ENCODE assay signal across 28 cellular contexts in the genomic region with DNA sequence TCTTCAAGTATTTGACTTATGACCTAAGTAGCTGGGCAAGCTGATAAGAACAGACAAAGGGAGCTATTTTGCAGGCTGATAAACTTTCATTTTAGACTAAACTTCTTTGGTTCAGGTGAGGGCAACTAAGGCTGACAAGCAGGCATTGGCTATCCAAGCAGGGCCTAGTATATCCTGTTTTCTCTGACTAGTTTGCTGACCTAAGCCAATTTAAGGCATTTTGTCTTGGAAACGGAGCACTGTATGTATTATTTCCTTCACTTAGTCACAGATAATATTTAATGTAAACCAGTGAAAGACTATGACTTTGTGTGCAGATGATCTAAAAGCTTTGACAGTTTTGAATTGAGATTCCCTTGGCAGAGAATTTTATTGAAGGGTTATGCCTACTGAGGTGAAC.
"Had no signal": no experiment of that assay in that cellular context is flagged by ENCODE, and none has a peak within 500 bp of the region (broad histone marks: within the 10 kb centered on the region; RNA-seq: fewer than 3 reads in every experiment).

No MANE protein-coding gene starts in this region.

- H3K4me3 ChIP-seq: gastrocnemius medialis, smooth muscle cell, upper lobe of left lung, vagina had no signal

- H3K27ac ChIP-seq: gastrocnemius medialis, neutrophil, upper lobe of left lung, vagina had no signal

- H3K27ac Mint-ChIP-seq: activated B cell treated with CpG ODN at 0.5 μM for 24 hours; activated CD8-positive, alpha-beta T cell treated with anti-CD3 and anti-CD28 coated beads for 36 hours; activated naive CD4-positive, alpha-beta T cell treated with anti-CD3 and anti-CD28 coated beads, Interleukin-2, amount 50 U/mL, for 72 hours; immature natural killer cell; memory B cell; naive thymus-derived CD8-positive, alpha-beta T cell; stimulated activated memory B cell treated with anti-CD40 and anti-IgM and Interleukin-4, amounts not matched to agents 10 μg/mL and 1 μg/mL and 100 μg/mL, for 72 hours; stimulated activated naive CD8-positive, alpha-beta T cell treated with anti-CD3 and anti-CD28 coated beads, Interleukin-15, amount 100 ng/mL, for 72 hours; T-helper 17 cell had no signal

- DNase-seq: activated B cell treated with CpG ODN at 0.5 μM for 24 hours; activated CD4-positive, alpha-beta T cell treated with anti-CD3 and anti-CD28 coated beads, Interleukin-2, amount 50 U/mL, for 1 hour; activated CD8-positive, alpha-beta T cell treated with anti-CD3 and anti-CD28 coated beads for 36 hours; activated naive CD4-positive, alpha-beta T cell; activated T-cell treated with anti-CD3 and anti-CD28 coated beads, Interleukin-2, amount 50 U/mL, for 48 hours; anterior cingulate cortex; dermis blood vessel endothelial cell; effector CD8-positive, alpha-beta T cell; gastrocnemius medialis; glutamatergic neuron; immature natural killer cell; kidney; left colon; naive thymus-derived CD8-positive, alpha-beta T cell; stimulated activated CD4-positive, alpha-beta T cell treated with anti-CD3 and anti-CD28 coated beads, Interleukin-1b, Interleukin-23, amount 100 ng/mL, for 48 hours; stimulated activated CD4-positive, alpha-beta T cell treated with anti-CD3 and anti-CD28 coated beads, Interleukin-4, amount 100 ng/mL, for 4 hours; stimulated activated CD8-positive, alpha-beta memory T cell treated with anti-CD3 and anti-CD28 coated beads, Interleukin-4, amount 100 ng/mL, for 48 hours; stimulated activated naive CD8-positive, alpha-beta T cell treated with anti-CD3 and anti-CD28 coated beads, Interleukin-15, amount 100 ng/mL, for 72 hours; substantia nigra; SW 1271; T-helper 17 cell; upper lobe of left lung had no signal

- H3K4me3 Mint-ChIP-seq: activated B cell treated with CpG ODN at 0.5 μM for 24 hours; activated CD8-positive, alpha-beta T cell treated with anti-CD3 and anti-CD28 coated beads for 36 hours; immature natural killer cell; memory B cell; naive thymus-derived CD8-positive, alpha-beta T cell; stimulated activated memory B cell treated with anti-CD40 and anti-IgM and Interleukin-4, amounts not matched to agents 10 μg/mL and 1 μg/mL and 100 μg/mL, for 72 hours; stimulated activated naive CD8-positive, alpha-beta T cell treated with anti-CD3 and anti-CD28 coated beads, Interleukin-15, amount 100 ng/mL, for 72 hours; T-helper 17 cell had no signal

- H3K9me3 ChIP-seq: gastrocnemius medialis, neutrophil, upper lobe of left lung, vagina had no signal

- H3K36me3 Mint-ChIP-seq: activated naive CD4-positive, alpha-beta T cell treated with anti-CD3 and anti-CD28 coated beads, Interleukin-2, amount 50 U/mL, for 72 hours; memory B cell; naive thymus-derived CD8-positive, alpha-beta T cell; stimulated activated memory B cell treated with anti-CD40 and anti-IgM and Interleukin-4, amounts not matched to agents 10 μg/mL and 1 μg/mL and 100 μg/mL, for 72 hours had no signal

- H3K9me3 Mint-ChIP-seq: activated B cell treated with CpG ODN at 0.5 μM for 24 hours; activated CD8-positive, alpha-beta T cell treated with anti-CD3 and anti-CD28 coated beads for 36 hours; activated naive CD4-positive, alpha-beta T cell treated with anti-CD3 and anti-CD28 coated beads, Interleukin-2, amount 50 U/mL, for 72 hours; memory B cell; stimulated activated memory B cell treated with anti-CD40 and anti-IgM and Interleukin-4, amounts not matched to agents 10 μg/mL and 1 μg/mL and 100 μg/mL, for 72 hours; stimulated activated naive CD8-positive, alpha-beta T cell treated with anti-CD3 and anti-CD28 coated beads, Interleukin-15, amount 100 ng/mL, for 72 hours had no signal

- H3K4me1 Mint-ChIP-seq: activated B cell treated with CpG ODN at 0.5 μM for 24 hours; immature natural killer cell; memory B cell; naive thymus-derived CD8-positive, alpha-beta T cell; stimulated activated memory B cell treated with anti-CD40 and anti-IgM and Interleukin-4, amounts not matched to agents 10 μg/mL and 1 μg/mL and 100 μg/mL, for 72 hours; stimulated activated naive CD8-positive, alpha-beta T cell treated with anti-CD3 and anti-CD28 coated beads, Interleukin-15, amount 100 ng/mL, for 72 hours; T-helper 17 cell had no signal

- H3K4me2 ChIP-seq: smooth muscle cell had no signal

- H3K27me3 ChIP-seq: gastrocnemius medialis, neutrophil, upper lobe of left lung, vagina had no signal

- H3K36me3 ChIP-seq: gastrocnemius medialis, neutrophil, upper lobe of left lung, vagina had no signal

- ATAC-seq: activated CD8-positive, alpha-beta T cell treated with anti-CD3 and anti-CD28 coated beads for 36 hours; activated naive CD4-positive, alpha-beta T cell treated with anti-CD3 and anti-CD28 coated beads, Interleukin-2, amount 50 U/mL, for 72 hours; gastrocnemius medialis; left colon; naive thymus-derived CD8-positive, alpha-beta T cell; stimulated activated memory B cell treated with anti-CD40 and anti-IgM and Interleukin-4, amounts not matched to agents 10 μg/mL and 1 μg/mL and 100 μg/mL, for 72 hours; stimulated activated naive CD8-positive, alpha-beta T cell treated with anti-CD3 and anti-CD28 coated beads, Interleukin-15, amount 100 ng/mL, for 72 hours; T-helper 17 cell had no signal

- H3K4me1 ChIP-seq: gastrocnemius medialis, upper lobe of left lung, vagina had no signal
